8 cellular contexts compared by ENCODE assay signal in the genomic region with DNA sequence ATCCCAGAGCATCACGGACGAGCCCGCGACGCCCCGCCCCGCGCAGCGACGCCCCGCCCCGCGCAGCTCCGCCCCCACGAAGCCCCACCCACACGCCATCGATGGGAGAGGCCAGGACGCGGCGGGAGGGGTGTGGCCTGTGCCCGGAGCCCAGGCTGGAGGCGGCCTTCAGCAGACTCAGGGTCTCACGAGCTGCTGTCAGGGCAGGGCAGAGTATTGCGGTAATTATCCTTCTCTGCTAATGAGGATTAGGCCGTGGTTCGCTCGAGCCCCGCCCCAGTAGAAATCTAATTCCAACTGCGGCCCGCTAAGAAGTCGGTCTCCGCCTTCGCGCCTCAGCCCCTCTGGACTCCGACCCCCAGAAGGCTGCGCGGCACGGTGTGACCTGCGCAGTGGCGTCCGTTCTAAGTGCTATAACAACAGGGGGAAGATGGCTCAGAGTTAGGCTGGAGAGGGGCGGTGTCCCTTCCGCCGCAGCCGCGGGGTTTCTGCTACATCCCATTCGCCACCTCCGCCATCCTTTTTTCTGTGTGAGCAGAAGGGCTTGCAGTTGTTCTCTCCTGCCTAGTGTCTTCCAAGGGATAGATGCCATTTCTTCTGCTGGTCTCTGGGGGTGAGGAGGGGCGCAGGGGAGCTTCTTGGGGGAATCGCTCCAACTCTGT. TPM values are rescaled to one million over a fixed set of nuclear protein-coding genes. Genes with fewer than 3 reads are reported as not detected.
DNase-seq lines count a peak whose midpoint lies in the region; ATAC-seq and TF ChIP-seq lines count a peak whose summit lies in the region.

No MANE protein-coding gene starts in this region.

- CTCF ChIA-PET in GM10248 (lab: Yijun Ruan, JAX) = interaction anchor here (1.2 to 4.7 kb wide), 8 partner anchors 9 to 217 kb away, joined by 3 to 19 read pairs (median 8); no protein-coding TSS in a partner anchor
- CTCF ChIA-PET in SK-N-SH (lab: Yijun Ruan, JAX) = interaction anchor here (0.7 to 8.1 kb wide), 9 partner anchors 14 to 216 kb away, joined by 3 to 64 read pairs (median 4); a partner anchor contains a TSS

- peaks cover 26% of the 10 kb centered on the region for H3F3A ChIP-seq in SK-N-SH (replicated peaks; ENCODE audit: insufficient read depth)

- no peaks in the 10 kb centered on the region for H3K27me3 Mint-ChIP-seq in activated naive CD8-positive, alpha-beta T cell
- H3K27me3 Mint-ChIP-seq in osteocyte (ENCODE audit: unreplicated experiment) = no peaks in the 10 kb centered on the region

- no peaks in the 10 kb centered on the region for H3K27me3 ChIP-seq in SK-N-SH (ENCODE audit: insufficient read depth)
- H3K27me3 ChIP-seq in thymus (ENCODE audit: control insufficient read depth, insufficient read depth) = no peaks in the 10 kb centered on the region

- no peaks in the 10 kb centered on the region for H3K9me2 ChIP-seq in SK-N-SH

- H3K9me3 Mint-ChIP-seq in activated naive CD8-positive, alpha-beta T cell (ENCODE audit: low read depth) = peaks cover 14% of the 10 kb centered on the region
- peaks cover 14% of the 10 kb centered on the region for H3K9me3 Mint-ChIP-seq in osteocyte (ENCODE audit: unreplicated experiment)

- no peak for TF ChIP-seq RAD21 in SK-N-SH (IDR thresholded peaks at IDR 0.05; ENCODE audit: low read length)

- peak overlapping the region; percentile 94 for H3K4me3 Mint-ChIP-seq in activated naive CD8-positive, alpha-beta T cell
- H3K4me3 Mint-ChIP-seq in osteocyte (ENCODE audit: unreplicated experiment) = peak overlapping the region; percentile 91

- H3K27ac ChIP-seq in SK-N-SH (ENCODE audit: low read depth in 2 of 2, low read length in 1 of 2) = peak overlapping the region; percentile 91 to 96
- H3K27ac ChIP-seq in thymus (ENCODE audit: low read depth) = peak overlapping the region; percentile 95

- H3K9ac ChIP-seq in SK-N-SH = peak overlapping the region; percentile 78

- H3K4me3 ChIP-seq in SK-N-SH (ENCODE audit: low read depth in 2 of 2, low read length in 1 of 2) (peak overlapping the region; percentile 81 to 85), thymus (ENCODE audit: low read length) (peak overlapping the region; percentile 90)

- peaks cover 16% of the 10 kb centered on the region for H4K20me1 ChIP-seq in SK-N-SH (ENCODE audit: insufficient read depth)

- peak overlapping the region; percentile 97 for H2AFZ ChIP-seq in SK-N-SH (ENCODE audit: low read depth)

- peak; percentile 96 for DNase-seq in GM10248 (ENCODE audit: extremely low spot score)
- peak; percentile 94 for DNase-seq in NCI-H1092 (lab: John Stamatoyannopoulos, UW)
- peak; percentile 99 for DNase-seq in SK-N-SH
- DNase-seq in head of caudate nucleus = peak; percentile 84 to 98 (median 95)
- DNase-seq in osteocyte (ENCODE audit: extremely low spot score, unreplicated experiment) = peak; percentile 98

- TF ChIP-seq CTCF in GM10248 (IDR thresholded peaks at IDR 0.05; ENCODE audit: control extremely low read depth, extremely low read depth, low read depth, missing control alignments) = no peak
- TF ChIP-seq CTCF in SK-N-SH (IDR thresholded peaks at IDR 0.05) = no peak
- no peak for TF ChIP-seq CTCF in osteocyte (IDR thresholded peaks at IDR 0.05)

- no peak for TF ChIP-seq EP300 in SK-N-SH (IDR thresholded peaks at IDR 0.05; ENCODE audit: borderline replicate concordance in 1 of 2, low read depth in 1 of 2, low read length in 1 of 2)

- peaks cover 36% of the 10 kb centered on the region for H3K4me1 Mint-ChIP-seq in activated naive CD8-positive, alpha-beta T cell (ENCODE audit: low read depth)
- H3K4me1 Mint-ChIP-seq in osteocyte (ENCODE audit: unreplicated experiment) = peaks cover 38% of the 10 kb centered on the region

- POLR2A ChIA-PET in GM10248 (lab: Yijun Ruan, JAX) (interaction anchor here (0.6 to 2.0 kb wide), 4 partner anchors 10 to 567 kb away, joined by 3 to 12 read pairs (median 5); no protein-coding TSS in a partner anchor), SK-N-SH (lab: Yijun Ruan, JAX) (interaction anchor here (1.2 to 2.2 kb wide), 8 partner anchors 9 to 573 kb away, joined by 3 to 14 read pairs (median 7); a partner anchor contains a TSS)

- H3K27ac Mint-ChIP-seq in activated naive CD8-positive, alpha-beta T cell = peak overlapping the region; percentile 96
- H3K27ac Mint-ChIP-seq in osteocyte (ENCODE audit: unreplicated experiment) = peak overlapping the region; percentile 93

- peaks cover 15% of the 10 kb centered on the region for H3K36me3 Mint-ChIP-seq in activated naive CD8-positive, alpha-beta T cell
- H3K36me3 Mint-ChIP-seq in osteocyte (ENCODE audit: unreplicated experiment) = peaks cover 20% of the 10 kb centered on the region

- H3K9me3 ChIP-seq in SK-N-SH (peaks cover 12% of the 10 kb centered on the region; the same call in 1 of the 2 replicates), thymus (ENCODE audit: control insufficient read depth) (no peaks in the 10 kb centered on the region)

- peak overlapping the region; percentile 78 for H3K4me2 ChIP-seq in SK-N-SH

- H3K4me1 ChIP-seq in SK-N-SH (ENCODE audit: control insufficient read depth in 1 of 2, insufficient read depth in 2 of 2, low read depth in 1 of 2, low read length in 1 of 2) (peaks cover 3 to 10% of the 10 kb centered on the region in 2 experiments; a peak in 2 of 4 replicates), thymus (ENCODE audit: control insufficient read depth, insufficient read depth, low read length) (peaks cover 3% of the 10 kb centered on the region)

- 2% methylated on average over 48 of the region's 50 CpGs for WGBS in SK-N-SH (ENCODE audit: low lambda C conversion rate)
- WGBS in thymus = under 1% methylated on average over 50 of the region's 50 CpGs

- intact Hi-C loops in head of caudate nucleus (cut with DNase I) = loop anchor here (2.0 to 5.0 kb wide), 3 partner anchors 64 to 170 kb away; a partner anchor contains a TSS

- peaks cover 48% of the 10 kb centered on the region for H3K79me2 ChIP-seq in SK-N-SH (ENCODE audit: insufficient read depth)

- ATAC-seq in HG02610 (IDR thresholded peaks at IDR 0.05; ENCODE audit: unreplicated experiment) = peak; percentile 95

- H3K36me3 ChIP-seq in SK-N-SH (replicated peaks in 1 of 2; ENCODE audit: control insufficient read depth in 1 of 2, insufficient read depth in 2 of 2, low read length in 1 of 2) = peaks cover under 1 to 2% of the 10 kb centered on the region in 2 experiments
- H3K36me3 ChIP-seq in thymus (ENCODE audit: control insufficient read depth, insufficient read depth) = no peaks in the 10 kb centered on the region

TF ChIP-seq in SK-N-SH, 30 proteins besides CTCF, POLR2A, EP300 and RAD21 (continues in another document):
- TF ChIP-seq, protein P1, sequence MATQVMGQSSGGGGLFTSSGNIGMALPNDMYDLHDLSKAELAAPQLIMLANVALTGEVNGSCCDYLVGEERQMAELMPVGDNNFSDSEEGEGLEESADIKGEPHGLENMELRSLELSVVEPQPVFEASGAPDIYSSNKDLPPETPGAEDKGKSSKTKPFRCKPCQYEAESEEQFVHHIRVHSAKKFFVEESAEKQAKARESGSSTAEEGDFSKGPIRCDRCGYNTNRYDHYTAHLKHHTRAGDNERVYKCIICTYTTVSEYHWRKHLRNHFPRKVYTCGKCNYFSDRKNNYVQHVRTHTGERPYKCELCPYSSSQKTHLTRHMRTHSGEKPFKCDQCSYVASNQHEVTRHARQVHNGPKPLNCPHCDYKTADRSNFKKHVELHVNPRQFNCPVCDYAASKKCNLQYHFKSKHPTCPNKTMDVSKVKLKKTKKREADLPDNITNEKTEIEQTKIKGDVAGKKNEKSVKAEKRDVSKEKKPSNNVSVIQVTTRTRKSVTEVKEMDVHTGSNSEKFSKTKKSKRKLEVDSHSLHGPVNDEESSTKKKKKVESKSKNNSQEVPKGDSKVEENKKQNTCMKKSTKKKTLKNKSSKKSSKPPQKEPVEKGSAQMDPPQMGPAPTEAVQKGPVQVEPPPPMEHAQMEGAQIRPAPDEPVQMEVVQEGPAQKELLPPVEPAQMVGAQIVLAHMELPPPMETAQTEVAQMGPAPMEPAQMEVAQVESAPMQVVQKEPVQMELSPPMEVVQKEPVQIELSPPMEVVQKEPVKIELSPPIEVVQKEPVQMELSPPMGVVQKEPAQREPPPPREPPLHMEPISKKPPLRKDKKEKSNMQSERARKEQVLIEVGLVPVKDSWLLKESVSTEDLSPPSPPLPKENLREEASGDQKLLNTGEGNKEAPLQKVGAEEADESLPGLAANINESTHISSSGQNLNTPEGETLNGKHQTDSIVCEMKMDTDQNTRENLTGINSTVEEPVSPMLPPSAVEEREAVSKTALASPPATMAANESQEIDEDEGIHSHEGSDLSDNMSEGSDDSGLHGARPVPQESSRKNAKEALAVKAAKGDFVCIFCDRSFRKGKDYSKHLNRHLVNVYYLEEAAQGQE (IDR thresholded peaks at IDR 0.05; ENCODE audit: low read depth, low read length) = peak; percentile 45; the same call in 1 of the 2 replicates
- TF ChIP-seq RCOR1 (IDR thresholded peaks at IDR 0.05; ENCODE audit: low read length) (peak; percentile 45; the same call in 1 of the 2 replicates), GABPA (IDR thresholded peaks at IDR 0.05; ENCODE audit: low read depth) (peak; percentile 53; the same call in 1 of the 2 replicates), FOXJ3 (CRISPR knock-in tag; IDR thresholded peaks at IDR 0.05) (no peak), MEF2A (IDR thresholded peaks at IDR 0.05; ENCODE audit: borderline replicate concordance, low read depth) (no peak), TAF1 (IDR thresholded peaks at IDR 0.05; ENCODE audit: borderline replicate concordance, low read depth, low read length) (peak; percentile 89), NRF1 (IDR thresholded peaks at IDR 0.05; ENCODE audit: low read depth, low read length) (peak; percentile 90), EZH2phosphoT487 (IDR thresholded peaks at IDR 0.05; ENCODE audit: borderline replicate concordance, low read depth) (no peak), RFX5 (IDR thresholded peaks at IDR 0.05; ENCODE audit: low read length) (no peak), CHD2 (IDR thresholded peaks at IDR 0.05; ENCODE audit: low read length, partially characterized antibody) (peak; percentile 74), GATA2 (CRISPR knock-in tag; IDR thresholded peaks at IDR 0.05) (no peak), YY1 (IDR thresholded peaks at IDR 0.05; ENCODE audit: low read depth) (peak; percentile 88)
- TF ChIP-seq, protein P2, sequence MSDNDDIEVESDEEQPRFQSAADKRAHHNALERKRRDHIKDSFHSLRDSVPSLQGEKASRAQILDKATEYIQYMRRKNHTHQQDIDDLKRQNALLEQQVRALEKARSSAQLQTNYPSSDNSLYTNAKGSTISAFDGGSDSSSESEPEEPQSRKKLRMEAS (IDR thresholded peaks at IDR 0.05; ENCODE audit: low read depth) = peak; percentile 72

RNA-seq across cellular contexts. Expression of a gene that starts 0.3 kb away (rescaled TPM):
- polyA plus RNA-seq in SK-N-SH (2012; rRNA removed) = 13.2 and 14.1 TPM in 2 replicates
- polyA plus RNA-seq in SK-N-SH (2012; cell fraction: cytosol; rRNA removed) = 20.4 and 26.4 TPM in 2 replicates
- polyA plus RNA-seq in SK-N-SH (2012; cell fraction: nucleus; rRNA removed) = 5.5 and 11.5 TPM in 2 replicates
- total RNA-seq in osteocyte = 18.7 and 20.4 TPM in 2 replicates
- polyA plus RNA-seq in thymus = 50.0 TPM

RNA-seq across cellular contexts. Expression of a gene that starts 46.3 kb away (rescaled TPM):
- polyA plus RNA-seq in SK-N-SH (2012; rRNA removed) (31.6 and 32.0 TPM in 2 replicates), thymus (17.8 TPM)
- polyA plus RNA-seq in SK-N-SH (2012; cell fraction: cytosol; rRNA removed) = 36.3 and 38.8 TPM in 2 replicates
- polyA plus RNA-seq in SK-N-SH (2012; cell fraction: nucleus; rRNA removed) = 24.1 and 27.8 TPM in 2 replicates
- total RNA-seq in osteocyte = 17.9 and 18.9 TPM in 2 replicates

Comparison
In these comparisons a context has a peak if more than half of its experiments do, and no peak if none do; other contexts are left out.
1. Peak in every context shown above with its lines: DNase-seq, ATAC-seq, H3K4me3 ChIP-seq and H3K27ac ChIP-seq.